ENCODE assay signal across 9 cellular contexts in genomic region chr11:47724041-47724729, GRCh38. TPM values are rescaled to one million over a fixed set of nuclear protein-coding genes. Genes with fewer than 3 reads are reported as not detected.
DNase-seq lines count a peak whose midpoint lies in the region; ATAC-seq and TF ChIP-seq lines count a peak whose summit lies in the region.
"Had no signal": no experiment of that assay in that cellular context is flagged by ENCODE, and none has a peak within 500 bp of the region (broad histone marks: within the 10 kb centered on the region; RNA-seq: fewer than 3 reads in every experiment).

No MANE protein-coding gene starts in this region.

- H3K27me3 Mint-ChIP-seq in Calu3 (ENCODE audit: unreplicated experiment) = no peaks in the 10 kb centered on the region

- no peak overlapping the region for H3K27ac Mint-ChIP-seq in Calu3 (ENCODE audit: unreplicated experiment)

- peaks cover 2% of the 10 kb centered on the region for H3K4me1 ChIP-seq in osteoblast (ENCODE audit: insufficient read depth, low read length)

- peak overlapping the region; percentile 43 for H3K27ac ChIP-seq in osteoblast (ENCODE audit: low read depth, low read length)

- no peak for ATAC-seq in HG03469 (IDR thresholded peaks at IDR 0.05; ENCODE audit: unreplicated experiment)

- peaks cover 87% of the 10 kb centered on the region for H3K36me3 ChIP-seq in osteoblast (ENCODE audit: insufficient read depth, low read length)

- no peaks in the 10 kb centered on the region for H3K27me3 ChIP-seq in osteoblast (ENCODE audit: insufficient read depth, low read length)

- CTCF ChIA-PET in Calu3 (lab: Charles Lee) = no interaction called here

- DNase-seq in Calu3 (peak; percentile 7), NOMO-1 treated with DMSO at 0.1 percent for 48 hours (lab: John Stamatoyannopoulos, UW; ENCODE audit: unreplicated experiment) (peak; percentile 23), fibroblast of gingiva (ENCODE audit: low read depth) (peak; percentile 72), osteoblast (ENCODE audit: insufficient read length, low spot score, missing footprints) (peak; percentile 81), ureter (ENCODE audit: low spot score) (no peak), hypothalamus (lab: John Stamatoyannopoulos, UW) (no peak), mesenteric fat pad (ENCODE audit: low spot score) (no peak)
- DNase-seq: stimulated activated CD8-positive, alpha-beta memory T cell treated with anti-CD3 and anti-CD28 coated beads, Interleukin-4, amount 100 ng/mL, for 48 hours had no signal

- H2AFZ ChIP-seq in osteoblast (ENCODE audit: low read length) = no peak overlapping the region

- no peak overlapping the region for H3K4me3 ChIP-seq in osteoblast (ENCODE audit: insufficient read depth, low read length)

- H3K36me3 Mint-ChIP-seq in Calu3 (ENCODE audit: insufficient read depth, unreplicated experiment) = peaks cover 59% of the 10 kb centered on the region

- no peaks in the 10 kb centered on the region for H3K9me3 Mint-ChIP-seq in Calu3 (ENCODE audit: low read depth, unreplicated experiment)

- intact Hi-C loops in Calu3 (cut with micrococcal nuclease; ENCODE audit: unreplicated experiment) = no loop called here

- H3K4me1 Mint-ChIP-seq in Calu3 (ENCODE audit: low read depth, unreplicated experiment) = no peaks in the 10 kb centered on the region

- no TSS peak for BruUV-seq in Calu3 (replicated peaks; lab: Mats Ljungman, UMichigan)

- peaks cover 13% of the 10 kb centered on the region for H3K79me2 ChIP-seq in osteoblast (ENCODE audit: insufficient read depth, low read length)

- peaks cover 20% of the 10 kb centered on the region for H4K20me1 ChIP-seq in osteoblast (ENCODE audit: insufficient read depth, low read length)

- H3K4me3 Mint-ChIP-seq in Calu3 (ENCODE audit: low read depth, unreplicated experiment) = no peak overlapping the region

- H3K9me3 ChIP-seq in osteoblast (ENCODE audit: low read depth, low read length) = no peaks in the 10 kb centered on the region

- TF ChIP-seq CTCF in Calu3 (IDR thresholded peaks at IDR 0.05; ENCODE audit: unreplicated experiment) (no peak), osteoblast (IDR thresholded peaks at IDR 0.05; ENCODE audit: extremely low read depth, low read depth, low read length) (no peak)

- no peak overlapping the region for H3K4me2 ChIP-seq in osteoblast (ENCODE audit: insufficient read depth, low read length)

RNA-seq across cellular contexts. Expression of gene AGBL2, which starts 9.0 kb away (rescaled TPM):
- total RNA-seq in Calu3 (2022) (3.2 and 6.1 TPM in 2 replicates), osteoblast (2.2 and 2.4 TPM in 2 replicates), ureter (4.9 TPM), mesenteric fat pad (0.42 TPM)

RNA-seq across cellular contexts. Expression of gene FNBP4, which starts 43.0 kb away (rescaled TPM):
- total RNA-seq in Calu3 (2022) = 91.6 and 108 TPM in 2 replicates
- total RNA-seq in osteoblast = 126 and 130 TPM in 2 replicates
- 193 TPM for total RNA-seq in ureter
- 89.9 TPM for total RNA-seq in mesenteric fat pad

Comparison
In these comparisons a context has a peak if more than half of its experiments do, and no peak if none do; other contexts are left out.
1. DNase-seq: peak in Calu3 (single experiment), NOMO-1 treated with DMSO at 0.1 percent for 48 hours (single experiment), fibroblast of gingiva (single experiment) and osteoblast (single experiment); none in ureter (single experiment), hypothalamus (0 of 51) and mesenteric fat pad (single experiment).